ENCODE assay signal across 8 cellular contexts in genomic region chr10:27291253-27291895, GRCh38. TPM values are rescaled to one million over a fixed set of nuclear protein-coding genes. Genes with fewer than 3 reads are reported as not detected.
A peak's percentile ranks its signal among the peaks of the same experiment; 100 is the strongest.
DNase-seq lines count a peak whose midpoint lies in the region; ATAC-seq, FAIRE-seq and TF ChIP-seq lines count a peak whose summit lies in the region.
"Not testable (repeated sequence)": the region's sequence is repeated elsewhere in the genome, so short reads cannot be mapped to it uniquely, and the experiment has no call there.

No MANE protein-coding gene starts in this region.

- POLR2A ChIA-PET in HepG2 (lab: Yijun Ruan, JAX): not testable (repeated sequence)

- ATAC-seq in GM18520 (IDR thresholded peaks at IDR 0.05; ENCODE audit: unreplicated experiment): peak; percentile 46
- ATAC-seq in GM21390 (IDR thresholded peaks at IDR 0.05; ENCODE audit: unreplicated experiment): peak; percentile 83
- peak; percentile 92 for ATAC-seq in HG02884 (IDR thresholded peaks at IDR 0.05; ENCODE audit: unreplicated experiment)
- ATAC-seq in HG03521 (IDR thresholded peaks at IDR 0.05; ENCODE audit: unreplicated experiment): peak; percentile 88
- ATAC-seq in HepG2: not testable (repeated sequence)

- BruUV-seq in HepG2 (replicated peaks; lab: Mats Ljungman, UMichigan): not testable (repeated sequence)

- H2AFZ ChIP-seq in HepG2 (ENCODE audit: low read length): peak overlapping the region; percentile 15

- intact Hi-C loops in activated naive CD4-positive, alpha-beta T cell treated with anti-CD3 and anti-CD28 coated beads for 36 hours (cut with micrococcal nuclease); HepG2 (cut with micrococcal nuclease; ENCODE audit: unreplicated experiment): not testable (repeated sequence)

- H3K4me3 ChIP-seq in HepG2 (replicated peaks in 1 of 3; ENCODE audit: insufficient read depth in 1 of 3, low read depth in 2 of 3, low read length in 3 of 3): peak overlapping the region in 1 of 3 experiments; percentile 37; a peak in 2 of 6 replicates

- not testable (repeated sequence) for H4K20me1 ChIP-seq in HepG2 (ENCODE audit: insufficient read depth, low read length)

- not testable (repeated sequence) for H3K27ac ChIP-seq in HepG2 (ENCODE audit: extremely low read length, insufficient read depth, low read length)

- H3K27me3 Mint-ChIP-seq in activated naive CD4-positive, alpha-beta T cell treated with anti-CD3 and anti-CD28 coated beads for 36 hours (ENCODE audit: low read depth): not testable (repeated sequence)

- not testable (repeated sequence) for H3K36me3 Mint-ChIP-seq in activated naive CD4-positive, alpha-beta T cell treated with anti-CD3 and anti-CD28 coated beads for 36 hours (ENCODE audit: low read depth)

- not testable (repeated sequence) for H3K9ac ChIP-seq in HepG2 (ENCODE audit: insufficient read depth, low read depth, low read length)

- H3K4me1 ChIP-seq in HepG2 (ENCODE audit: insufficient read depth, low read length): not testable (repeated sequence)

- TF ChIP-seq CTCF in HepG2 (CRISPR knock-in tag; IDR thresholded peaks at IDR 0.05): not testable (repeated sequence)

- peak; percentile 2 for DNase-seq in SIG-M5 treated with dmso at 0.1 percent for 504 hours (lab: John Stamatoyannopoulos, UW; ENCODE audit: unreplicated experiment)
- not testable (repeated sequence) for DNase-seq in activated naive CD4-positive, alpha-beta T cell treated with anti-CD3 and anti-CD28 coated beads for 36 hours; HepG2 (ENCODE audit: low spot score)

- in situ Hi-C loops in HepG2 (cut with HindIII; ENCODE audit: extremely low pct_ligation_motif_present, low pct_unique_long_range_greater_than_20kb): not testable (repeated sequence)

- FAIRE-seq in A204.1 (lab: Jason Lieb, UNC): peak; percentile 30
- FAIRE-seq in HepG2 (lab: Jason Lieb, UNC): not testable (repeated sequence)

- not testable (repeated sequence) for TF ChIP-seq POLR2A in HepG2 (IDR thresholded peaks at IDR 0.05; ENCODE audit: insufficient read depth in 1 of 2, low read depth in 2 of 2, low read length in 2 of 2)

- H3K9me3 ChIP-seq in HepG2 (ENCODE audit: low read length): not testable (repeated sequence)

- peaks cover 10% of the 10 kb centered on the region for H3K4me1 Mint-ChIP-seq in activated naive CD4-positive, alpha-beta T cell treated with anti-CD3 and anti-CD28 coated beads for 36 hours (ENCODE audit: low read depth)

- H3K79me2 ChIP-seq in HepG2 (ENCODE audit: insufficient read depth, low read length): not testable (repeated sequence)

- H3K4me3 Mint-ChIP-seq in activated naive CD4-positive, alpha-beta T cell treated with anti-CD3 and anti-CD28 coated beads for 36 hours: peak overlapping the region; percentile 41

- TF ChIP-seq RAD21 in HepG2 (CRISPR knock-in tag; IDR thresholded peaks at IDR 0.05): not testable (repeated sequence)

- not testable (repeated sequence) for TF ChIP-seq EP300 in HepG2 (IDR thresholded peaks at IDR 0.05; ENCODE audit: low read depth in 2 of 2, low read length in 2 of 2); HepG2 (CRISPR knock-in tag; IDR thresholded peaks at IDR 0.05; ENCODE audit: borderline replicate concordance)

- H3K36me3 ChIP-seq in HepG2 (replicated peaks in 1 of 2; ENCODE audit: control insufficient read depth in 1 of 2, insufficient read depth in 2 of 2, low read length in 2 of 2): not testable (repeated sequence)

- not testable (repeated sequence) for H3K27me3 ChIP-seq in HepG2 (ENCODE audit: control insufficient read depth in 1 of 2, insufficient read depth in 2 of 2, low read length in 2 of 2)

- peak overlapping the region; percentile 49 for H3K4me2 ChIP-seq in HepG2 (ENCODE audit: low read depth, low read length)

- 17% methylated on average over 5 of the region's 5 CpGs for WGBS in HepG2 (ENCODE audit: low lambda C conversion rate)

- CTCF ChIA-PET in activated naive CD4-positive, alpha-beta T cell treated with anti-CD3 and anti-CD28 coated beads for 36 hours (lab: Charles Lee); HepG2 (lab: Yijun Ruan, JAX; ENCODE audit: low intra/inter-chr PET ratio, low total read pairs): not testable (repeated sequence)

- H3K9me3 Mint-ChIP-seq in activated naive CD4-positive, alpha-beta T cell treated with anti-CD3 and anti-CD28 coated beads for 36 hours: not testable (repeated sequence)

- H3K27ac Mint-ChIP-seq in activated naive CD4-positive, alpha-beta T cell treated with anti-CD3 and anti-CD28 coated beads for 36 hours: not testable (repeated sequence)

RNA-seq across cellular contexts. Expression of gene ACBD5, which starts 50.8 kb away (rescaled TPM):
- total RNA-seq in activated naive CD4-positive, alpha-beta T cell treated with anti-CD3 and anti-CD28 coated beads for 36 hours: 10 to 100 TPM in 1 of 2 experiments, 1 to 10 TPM in 1; 8.7 to 10.4 TPM
- 14.8 and 21.4 TPM in 2 replicates for total RNA-seq in HepG2 (2016; rRNA removed; fragmentation: Illumina TruSeq; extraction: Trizol)
- total RNA-seq in HepG2 (2016; cell fraction: cytosol; rRNA removed; fragmentation: Illumina TruSeq; extraction: Trizol; ENCODE audit: low read depth): 1.5 and 1.9 TPM in 2 replicates
- total RNA-seq in HepG2 (2016; cell fraction: insoluble cytoplasmic fraction; rRNA removed; fragmentation: Illumina TruSeq; extraction: Trizol): 14.2 and 19.3 TPM in 2 replicates
- total RNA-seq in HepG2 (2016; cell fraction: membrane; rRNA removed; fragmentation: Illumina TruSeq; extraction: Trizol): 6.0 and 6.5 TPM in 2 replicates
- 9.3 and 12.6 TPM in 2 replicates for total RNA-seq in HepG2 (2016; cell fraction: nucleus; rRNA removed; fragmentation: Illumina TruSeq; extraction: Trizol)
- polyA plus RNA-seq in HepG2 (2011; rRNA removed): 9.1 and 10.3 TPM in 2 replicates
- polyA plus RNA-seq in HepG2 (2011; cell fraction: cytosol; rRNA removed): 5.0 and 7.1 TPM in 2 replicates
- polyA plus RNA-seq in HepG2 (2011; cell fraction: nucleus; rRNA removed): 4.6 and 5.0 TPM in 2 replicates
- 12.0 and 15.3 TPM in 2 replicates for polyA plus RNA-seq in HepG2 (2012)
- 0.67 and 0.87 TPM in 2 replicates for polyA plus RNA-seq in HepG2 (2016; cell fraction: cytosol; fragmentation: Illumina TruSeq; extraction: Trizol; ENCODE audit: low read depth)
- 12.6 and 14.1 TPM in 2 replicates for polyA plus RNA-seq in HepG2 (2016; cell fraction: insoluble cytoplasmic fraction; fragmentation: Illumina TruSeq; extraction: Trizol; ENCODE audit: low read depth)
- 2.3 and 2.7 TPM in 2 replicates for polyA plus RNA-seq in HepG2 (2016; cell fraction: membrane; fragmentation: Illumina TruSeq; extraction: Trizol; ENCODE audit: low read depth)
- polyA plus RNA-seq in HepG2 (2016; cell fraction: nucleus; fragmentation: Illumina TruSeq; extraction: Trizol; ENCODE audit: insufficient read depth, low read depth): 11.3 and 11.8 TPM in 2 replicates
- 4.6 and 10.7 TPM in 2 replicates for polyA minus RNA-seq in HepG2 (2011; rRNA and poly(A)+ RNA removed; ENCODE audit: low replicate concordance)
- 8.6 and 10.7 TPM in 2 replicates for polyA minus RNA-seq in HepG2 (2011; cell fraction: cytosol; rRNA and poly(A)+ RNA removed)
- 13.4 and 13.8 TPM in 2 replicates for polyA minus RNA-seq in HepG2 (2011; cell fraction: nucleus; rRNA and poly(A)+ RNA removed)
